9 cellular contexts compared by ENCODE assay signal in the genomic region with DNA sequence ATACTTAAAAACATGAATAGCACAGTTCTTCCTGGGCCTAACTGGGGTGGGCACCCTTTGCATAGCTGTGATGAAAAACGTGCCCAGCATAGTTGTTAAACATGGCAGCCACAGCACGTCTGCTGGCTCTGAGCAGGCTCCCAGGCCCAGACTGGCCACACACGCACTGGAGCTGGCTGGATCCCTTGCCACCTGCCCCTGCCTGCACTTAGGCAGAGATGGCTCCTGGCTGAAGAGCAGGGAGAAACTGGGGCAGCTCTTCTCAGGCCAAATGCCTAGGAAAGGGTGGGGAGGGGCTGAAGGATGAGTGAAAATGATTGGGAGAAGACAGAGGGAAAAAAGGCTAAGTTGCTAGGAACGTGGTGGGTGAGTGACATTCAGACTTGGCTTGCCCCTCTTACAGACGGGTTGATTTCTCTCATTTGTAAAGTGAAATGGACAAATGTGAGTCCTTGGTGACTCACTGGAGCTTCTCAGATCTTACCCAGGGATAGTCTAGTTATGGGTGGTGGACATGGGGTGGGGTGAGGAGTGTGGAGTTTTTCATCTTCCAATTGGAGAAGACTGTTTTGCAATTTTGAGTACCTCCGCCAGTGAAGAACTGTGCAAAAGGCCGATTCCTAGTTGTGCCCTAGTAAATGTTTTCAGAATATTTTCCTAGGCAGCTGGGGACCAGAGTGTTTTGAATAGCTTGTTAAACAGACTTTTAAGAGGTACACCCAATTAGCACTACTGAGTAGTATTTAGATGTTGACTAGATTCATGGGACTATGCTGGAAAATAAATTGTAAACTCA. TPM values are rescaled to one million over a fixed set of nuclear protein-coding genes. Genes with fewer than 3 reads are reported as not detected.
DNase-seq lines count a peak whose midpoint lies in the region; ATAC-seq, FAIRE-seq and TF ChIP-seq lines count a peak whose summit lies in the region.
"Had no signal": no experiment of that assay in that cellular context is flagged by ENCODE, and none has a peak within 500 bp of the region (broad histone marks: within the 10 kb centered on the region; RNA-seq: fewer than 3 reads in every experiment).

No MANE protein-coding gene starts in this region.

- H3K4me1 Mint-ChIP-seq in endothelial cell (ENCODE audit: unreplicated experiment): peaks cover 51% of the 10 kb centered on the region
- H3K4me1 Mint-ChIP-seq in naive thymus-derived CD8-positive, alpha-beta T cell: peaks cover 0 to 4% (median 0%) of the 10 kb centered on the region in 4 donors
- H3K4me1 Mint-ChIP-seq: activated CD4-positive, alpha-beta T cell treated with anti-CD3 and anti-CD28 coated beads, Interleukin-2, amount 10 ng/mL, durations not matched to agents 7 days and 5 days had no signal

- TF ChIP-seq POLR2A in GM12891 (IDR thresholded peaks at IDR 0.05; ENCODE audit: low read depth, low read length) (no peak), erythroblast (IDR thresholded peaks at IDR 0.05; ENCODE audit: low read length) (no peak)

- H3K9me3 Mint-ChIP-seq in endothelial cell (ENCODE audit: unreplicated experiment): no peaks in the 10 kb centered on the region
- H3K9me3 Mint-ChIP-seq in naive thymus-derived CD8-positive, alpha-beta T cell: no peaks in the 10 kb centered on the region
- H3K9me3 Mint-ChIP-seq: activated CD4-positive, alpha-beta T cell treated with anti-CD3 and anti-CD28 coated beads, Interleukin-2, amount 10 ng/mL, durations not matched to agents 7 days and 5 days had no signal

- no peak for ATAC-seq in HG03432 (IDR thresholded peaks at IDR 0.05; ENCODE audit: unreplicated experiment)
- no peak for ATAC-seq in naive thymus-derived CD8-positive, alpha-beta T cell

- FAIRE-seq in GM12891 (lab: Jason Lieb, UNC): no peak

- H3K27me3 Mint-ChIP-seq in endothelial cell (ENCODE audit: unreplicated experiment): peaks cover 5% of the 10 kb centered on the region
- H3K27me3 Mint-ChIP-seq in naive thymus-derived CD8-positive, alpha-beta T cell: peaks cover 0 to 13% (median 1%) of the 10 kb centered on the region in 5 donors

- H3K4me3 Mint-ChIP-seq in endothelial cell (ENCODE audit: unreplicated experiment): no peak overlapping the region
- no peak overlapping the region for H3K4me3 Mint-ChIP-seq in naive thymus-derived CD8-positive, alpha-beta T cell
- H3K4me3 Mint-ChIP-seq: activated CD4-positive, alpha-beta T cell treated with anti-CD3 and anti-CD28 coated beads, Interleukin-2, amount 10 ng/mL, durations not matched to agents 7 days and 5 days had no signal

- DNase-seq in Ammon's horn (ENCODE audit: low spot score) (peak; percentile 65), NCI-H226 (peak; percentile 75), endothelial cell (ENCODE audit: low spot score) (no peak), myocyte (ENCODE audit: low read depth) (peak; percentile 83), GM12891 (ENCODE audit: insufficient read length, low spot score) (no peak), erythroblast (lab: John Stamatoyannopoulos, UW) (no peak)
- DNase-seq in naive thymus-derived CD8-positive, alpha-beta T cell: no peak
- DNase-seq: activated CD4-positive, alpha-beta T cell treated with anti-CD3 and anti-CD28 coated beads, Interleukin-2, amount 10 ng/mL, durations not matched to agents 7 days and 5 days had no signal

- H3K27ac Mint-ChIP-seq in endothelial cell (ENCODE audit: unreplicated experiment): peak overlapping the region; percentile 45
- no peak overlapping the region for H3K27ac Mint-ChIP-seq in naive thymus-derived CD8-positive, alpha-beta T cell
- H3K27ac Mint-ChIP-seq: activated CD4-positive, alpha-beta T cell treated with anti-CD3 and anti-CD28 coated beads, Interleukin-2, amount 10 ng/mL, durations not matched to agents 7 days and 5 days had no signal

- no peaks in the 10 kb centered on the region for H3K36me3 Mint-ChIP-seq in endothelial cell (ENCODE audit: low read depth, unreplicated experiment)
- H3K36me3 Mint-ChIP-seq in naive thymus-derived CD8-positive, alpha-beta T cell: no peaks in the 10 kb centered on the region

- no peak for TF ChIP-seq CTCF in endothelial cell (IDR thresholded peaks at IDR 0.05; ENCODE audit: unreplicated experiment)

- POLR2A ChIA-PET in naive thymus-derived CD8-positive, alpha-beta T cell (lab: Charles Lee): no interaction called here

TF ChIP-seq in GM12891, 5 proteins besides CTCF, POLR2A, EP300 and RAD21:
- TF ChIP-seq POU2F2 (IDR thresholded peaks at IDR 0.05; ENCODE audit: low read depth, low read length): no peak
- TF ChIP-seq SPI1 (IDR thresholded peaks at IDR 0.05; ENCODE audit: low read depth, low read length): no peak
- TF ChIP-seq TAF1 (IDR thresholded peaks at IDR 0.05; ENCODE audit: low read depth, low read length): no peak
- no peak for TF ChIP-seq PAX5 (IDR thresholded peaks at IDR 0.05; ENCODE audit: insufficient read depth, low read length, severe bottlenecking)
- TF ChIP-seq POLR2AphosphoS5 (IDR thresholded peaks at IDR 0.05; ENCODE audit: low read depth, low read length): no peak

RNA-seq across cellular contexts. Expression of a gene that starts 42.4 kb away (rescaled TPM):
- total RNA-seq in endothelial cell (ENCODE audit: unreplicated experiment) (229 TPM), myocyte (122 and 126 TPM in 2 replicates)
- polyA plus RNA-seq in myocyte (2012): 126 TPM
- polyA plus RNA-seq in GM12891 (2012; ENCODE audit: low read depth, missing spikeins): 24.2 TPM
- 1 to 10 TPM; 6.8 to 8.3 TPM for total RNA-seq in naive thymus-derived CD8-positive, alpha-beta T cell
- 1 to 10 TPM in 1 of 3 donors, under 1 TPM in 1, not detected in 1; 0.69 to 1.2 TPM for polyA plus RNA-seq in naive thymus-derived CD8-positive, alpha-beta T cell

Comparison
In these comparisons a context has a peak if more than half of its experiments do, and no peak if none do; other contexts are left out.
1. DNase-seq: peak in Ammon's horn (single experiment), NCI-H226 (single experiment) and myocyte (single experiment); none in endothelial cell (single experiment), GM12891 (single experiment), erythroblast (0 of 2) and naive thymus-derived CD8-positive, alpha-beta T cell (0 of 10).
2. RNA of a gene that starts 42.4 kb away (total RNA-seq): 229 TPM in endothelial cell (single experiment) and 122 to 126 TPM in myocyte; 6.8 to 8.3 TPM in naive thymus-derived CD8-positive, alpha-beta T cell; every median in the first group is over 10 times any median in the second.